In genomic region chr10:10662720-10663467, GRCh38 we compare ENCODE assay signal across 17 cellular contexts.
A peak's percentile ranks its signal among the peaks of the same experiment; 100 is the strongest.
DNase-seq lines count a peak whose midpoint lies in the region; ATAC-seq and TF ChIP-seq lines count a peak whose summit lies in the region.
"Had no signal": no experiment of that assay in that cellular context is flagged by ENCODE, and none has a peak within 500 bp of the region (broad histone marks: within the 10 kb centered on the region; RNA-seq: fewer than 3 reads in every experiment).

No MANE protein-coding gene starts in this region.

- H3K36me3 ChIP-seq in trophoblast cell (ENCODE audit: control insufficient read depth in 1 of 2, insufficient read depth in 2 of 2, low read length in 2 of 2) = no peaks in the 10 kb centered on the region

- H3K4me3 ChIP-seq in fibroblast of villous mesenchyme (ENCODE audit: low read depth, low read length) = no peak overlapping the region
- no peak overlapping the region for H3K4me3 ChIP-seq in trophoblast cell (ENCODE audit: low read depth, low read length)

- H4K91ac ChIP-seq in trophoblast cell (ENCODE audit: low read depth, low read length) = no peak overlapping the region

- no peaks in the 10 kb centered on the region for H3K4me1 ChIP-seq in trophoblast cell (ENCODE audit: control insufficient read depth in 1 of 2, insufficient read depth in 2 of 2, low read length in 2 of 2)
- H3K4me1 ChIP-seq: Caco-2 had no signal

- H2AFZ ChIP-seq in trophoblast cell (ENCODE audit: insufficient read depth, low read length, poor library complexity) = no peak overlapping the region

- ATAC-seq in GM19324 (IDR thresholded peaks at IDR 0.05; ENCODE audit: low FRiP score, unreplicated experiment) = no peak
- no peak for ATAC-seq in GM18517 (IDR thresholded peaks at IDR 0.05; ENCODE audit: unreplicated experiment)
- ATAC-seq: activated CD8-positive, alpha-beta memory T cell treated with anti-CD3 and anti-CD28 coated beads, Interleukin-2, amount 10 ng/mL, durations not matched to agents 7 days and 5 days; Panc1 had no signal

- TF ChIP-seq CTCF in CD14-positive monocyte (IDR thresholded peaks at IDR 0.05) = no peak
- TF ChIP-seq CTCF in fibroblast of villous mesenchyme (IDR thresholded peaks at IDR 0.05; ENCODE audit: insufficient read depth, low read depth, low read length) = no peak
- TF ChIP-seq CTCF in neural crest cell (conservative IDR thresholded peaks at IDR 0.05) = no peak

- H3K27ac Mint-ChIP-seq in CD14-positive monocyte = peak overlapping the region; percentile 87 to 99 (median 97)
- peak overlapping the region; percentile 2 for H3K27ac Mint-ChIP-seq in neural crest cell (ENCODE audit: unreplicated experiment)
- H3K27ac Mint-ChIP-seq: activated CD8-positive, alpha-beta memory T cell treated with anti-CD3 and anti-CD28 coated beads, Interleukin-2, amount 10 ng/mL, durations not matched to agents 7 days and 5 days; immature natural killer cell had no signal

- H4K12ac ChIP-seq in trophoblast cell (ENCODE audit: low read depth, low read length) = no peak overlapping the region

- H4K8ac ChIP-seq in trophoblast cell (ENCODE audit: low read depth, low read length) = no peak overlapping the region

- no peaks in the 10 kb centered on the region for H3K27me3 ChIP-seq in trophoblast cell (ENCODE audit: insufficient read depth, low read length)

- H3K4ac ChIP-seq in trophoblast cell (ENCODE audit: low read depth, low read length) = no peak overlapping the region

- intact Hi-C loops in CD14-positive monocyte (cut with micrococcal nuclease) = no loop called here

- H3K4me1 Mint-ChIP-seq in CD14-positive monocyte = peaks cover 48% of the 10 kb centered on the region
- peaks cover 71% of the 10 kb centered on the region for H3K4me1 Mint-ChIP-seq in neural crest cell
- H3K4me1 Mint-ChIP-seq: activated CD8-positive, alpha-beta memory T cell treated with anti-CD3 and anti-CD28 coated beads, Interleukin-2, amount 10 ng/mL, durations not matched to agents 7 days and 5 days; immature natural killer cell had no signal

- H3K18ac ChIP-seq in trophoblast cell (ENCODE audit: low read length) = no peak overlapping the region

- no peak overlapping the region for H2BK120ac ChIP-seq in trophoblast cell (ENCODE audit: insufficient read depth, low read length, poor library complexity)

- H2AK5ac ChIP-seq in trophoblast cell (ENCODE audit: low read length) = no peak overlapping the region

- H2BK12ac ChIP-seq in trophoblast cell (ENCODE audit: low read length) = no peak overlapping the region

- H3K4me3 Mint-ChIP-seq in CD14-positive monocyte (peak overlapping the region; percentile 59 to 79), neural crest cell (peak overlapping the region; percentile 57)
- H3K4me3 Mint-ChIP-seq: activated CD8-positive, alpha-beta memory T cell treated with anti-CD3 and anti-CD28 coated beads, Interleukin-2, amount 10 ng/mL, durations not matched to agents 7 days and 5 days; immature natural killer cell had no signal

- no peak overlapping the region for H3K23ac ChIP-seq in trophoblast cell (ENCODE audit: low read length)

- H3K36me3 Mint-ChIP-seq in CD14-positive monocyte (peaks cover 0 to 6% of the 10 kb centered on the region in 2 donors), neural crest cell (ENCODE audit: low read depth) (peaks cover 16% of the 10 kb centered on the region)
- H3K36me3 Mint-ChIP-seq: activated CD8-positive, alpha-beta memory T cell treated with anti-CD3 and anti-CD28 coated beads, Interleukin-2, amount 10 ng/mL, durations not matched to agents 7 days and 5 days; immature natural killer cell had no signal

- H3K9ac ChIP-seq in trophoblast cell (ENCODE audit: low read length) = no peak overlapping the region
- H3K9ac ChIP-seq: KMS-11 had no signal

- H3K79me2 ChIP-seq in trophoblast cell (ENCODE audit: control insufficient read depth, insufficient read depth, low read length, poor library complexity) = no peaks in the 10 kb centered on the region

- no peak overlapping the region for H2BK5ac ChIP-seq in trophoblast cell (ENCODE audit: low read depth, low read length, poor library complexity)

- H3K14ac ChIP-seq in trophoblast cell (ENCODE audit: low read length) = no peak overlapping the region

- no CpG with 5 or more reads among the region's 6 CpGs for WGBS in trophoblast cell (ENCODE audit: extremely low coverage, insufficient coverage, insufficient read length)

- no peaks in the 10 kb centered on the region for H3K9me3 ChIP-seq in trophoblast cell (ENCODE audit: insufficient read depth, low read depth, low read length)
- H3K9me3 ChIP-seq: Caco-2 had no signal

- no peak overlapping the region for H3K4me2 ChIP-seq in trophoblast cell (ENCODE audit: low read length)
- H3K4me2 ChIP-seq: KMS-11 had no signal

- DNase-seq in CD14-positive monocyte (ENCODE audit: low spot score) (no peak), RPMI7951 (ENCODE audit: low read depth) (peak; percentile 3), fibroblast of villous mesenchyme (ENCODE audit: low read depth) (peak; percentile 81), neural crest cell (ENCODE audit: low read depth, low spot score) (peak; percentile 33), NCI-H1417 treated with DMSO at 0.1 percent for 48 hours (lab: John Stamatoyannopoulos, UW) (no peak), trophoblast cell (no peak)
- DNase-seq: activated CD4-positive, CD25-positive, alpha-beta regulatory T cell; activated CD8-positive, alpha-beta memory T cell treated with anti-CD3 and anti-CD28 coated beads, Interleukin-2, amount 10 ng/mL, durations not matched to agents 7 days and 5 days; activated gamma-delta T cell treated with Interleukin-2 at 50 U/mL for 16 hours; Caco-2; immature natural killer cell; NCI-H1694 had no signal

- H3K27me3 Mint-ChIP-seq in CD14-positive monocyte (ENCODE audit: low read depth in 3 of 3) (no peaks in the 10 kb centered on the region), neural crest cell (ENCODE audit: low read depth) (no peaks in the 10 kb centered on the region)

- no peak overlapping the region for H3K27ac ChIP-seq in trophoblast cell (ENCODE audit: low read depth, low read length)
- H3K27ac ChIP-seq: HL-60, KMS-11 had no signal

- H3K79me1 ChIP-seq in trophoblast cell (ENCODE audit: low read length) = no peaks in the 10 kb centered on the region

- peaks cover 0 to 5% (median 0%) of the 10 kb centered on the region in 7 donors for H3K9me3 Mint-ChIP-seq in CD14-positive monocyte
- H3K9me3 Mint-ChIP-seq in neural crest cell = peaks cover 13% of the 10 kb centered on the region

Comparison
In these comparisons a context has a peak if more than half of its experiments do, and no peak if none do; other contexts are left out.
1. DNase-seq: peak in RPMI7951 (single experiment), fibroblast of villous mesenchyme (single experiment) and neural crest cell (single experiment); none in CD14-positive monocyte (single experiment), NCI-H1417 treated with DMSO at 0.1 percent for 48 hours (single experiment) and trophoblast cell (0 of 2).